In genomic region chr10:22927163-22927562, GRCh38 we compare ENCODE assay signal across 13 cellular contexts. TPM values are rescaled to one million over a fixed set of nuclear protein-coding genes. Genes with fewer than 3 reads are reported as not detected.
DNase-seq lines count a peak whose midpoint lies in the region; ATAC-seq and TF ChIP-seq lines count a peak whose summit lies in the region.
"Had no signal": no experiment of that assay in that cellular context is flagged by ENCODE, and none has a peak within 500 bp of the region (broad histone marks: within the 10 kb centered on the region; RNA-seq: fewer than 3 reads in every experiment).

No MANE protein-coding gene starts in this region.

- no peaks in the 10 kb centered on the region for H4K20me1 ChIP-seq in GM23338 (replicated peaks; ENCODE audit: insufficient read depth)

- H3K4me1 ChIP-seq in GM23338 (ENCODE audit: insufficient read depth) (peaks cover 17% of the 10 kb centered on the region), iPS-20b (ENCODE audit: insufficient read depth, low read length) (peaks cover 3% of the 10 kb centered on the region; the same call in 1 of the 2 replicates)
- H3K4me1 ChIP-seq: upper lobe of right lung had no signal

- H3K4me1 Mint-ChIP-seq in GM23338 (no peaks in the 10 kb centered on the region), WTC11 (peaks cover 3% of the 10 kb centered on the region; the same call in 1 of the 2 replicates), nephron progenitor cell (peaks cover 4% of the 10 kb centered on the region)
- no peaks in the 10 kb centered on the region for H3K4me1 Mint-ChIP-seq in activated T-helper 17 cell treated with anti-CD3 and anti-CD28 coated beads, Interleukin-2, amount 50 U/mL, for 72 hours
- H3K4me1 Mint-ChIP-seq in stimulated activated naive B cell treated with anti-CD40 and anti-IgM and Interleukin-4, amounts not matched to agents 10 μg/mL and 1 μg/mL and 100 μg/mL, for 72 hours, result peaks cover 2 to 6% of the 10 kb centered on the region in 2 donors

- TF ChIP-seq CTCF in GM23338 (conservative IDR thresholded peaks at IDR 0.05; ENCODE audit: low read depth in 2 of 2) (no peak), WTC11 (IDR thresholded peaks at IDR 0.05) (no peak), nephron progenitor cell (IDR thresholded peaks at IDR 0.05) (no peak)

- H3K27me3 Mint-ChIP-seq in GM23338 (ENCODE audit: insufficient read depth, low read depth, poor library complexity) (peaks cover 3% of the 10 kb centered on the region), WTC11 (ENCODE audit: low read depth) (peaks cover 15% of the 10 kb centered on the region), nephron progenitor cell (ENCODE audit: low read depth, poor library complexity) (peaks cover 15% of the 10 kb centered on the region)
- peaks cover 8% of the 10 kb centered on the region for H3K27me3 Mint-ChIP-seq in activated T-helper 17 cell treated with anti-CD3 and anti-CD28 coated beads, Interleukin-2, amount 50 U/mL, for 72 hours
- peaks cover 4 to 16% of the 10 kb centered on the region in 2 donors for H3K27me3 Mint-ChIP-seq in stimulated activated naive B cell treated with anti-CD40 and anti-IgM and Interleukin-4, amounts not matched to agents 10 μg/mL and 1 μg/mL and 100 μg/mL, for 72 hours

- no peaks in the 10 kb centered on the region for H3K9me2 ChIP-seq in GM23338 (ENCODE audit: insufficient read depth)

- CTCF ChIA-PET in WTC11 (lab: Charles Lee), result no interaction called here

- H3K9me3 ChIP-seq in iPS-20b (ENCODE audit: insufficient read depth, low read depth, low read length), result no peaks in the 10 kb centered on the region
- H3K9me3 ChIP-seq: upper lobe of right lung had no signal

- H3K9me3 Mint-ChIP-seq in GM23338 (no peaks in the 10 kb centered on the region), WTC11 (peaks cover 1% of the 10 kb centered on the region; the same call in 1 of the 2 replicates), nephron progenitor cell (peaks cover 6% of the 10 kb centered on the region)
- peaks cover 1% of the 10 kb centered on the region for H3K9me3 Mint-ChIP-seq in activated T-helper 17 cell treated with anti-CD3 and anti-CD28 coated beads, Interleukin-2, amount 50 U/mL, for 72 hours
- peaks cover 0 to 3% of the 10 kb centered on the region in 2 donors for H3K9me3 Mint-ChIP-seq in stimulated activated naive B cell treated with anti-CD40 and anti-IgM and Interleukin-4, amounts not matched to agents 10 μg/mL and 1 μg/mL and 100 μg/mL, for 72 hours
- H3K9me3 Mint-ChIP-seq: activated T-helper 1 cell treated with anti-CD3 and anti-CD28 coated beads, Interleukin-12 subunit alpha, Interleukin-12 subunit beta, Interleukin-2, Interleukin-4 antibody, amounts not matched to agents 30 ng/mL and 10 ng/mL and 1 ng/mL, durations not matched to agents 14 hours and 24 hours and 36 hours had no signal

- no peak overlapping the region for H3K27ac Mint-ChIP-seq in GM23338
- no peak overlapping the region for H3K27ac Mint-ChIP-seq in WTC11
- no peak overlapping the region for H3K27ac Mint-ChIP-seq in activated T-helper 17 cell treated with anti-CD3 and anti-CD28 coated beads, Interleukin-2, amount 50 U/mL, for 72 hours
- no peak overlapping the region for H3K27ac Mint-ChIP-seq in nephron progenitor cell
- no peak overlapping the region for H3K27ac Mint-ChIP-seq in stimulated activated naive B cell treated with anti-CD40 and anti-IgM and Interleukin-4, amounts not matched to agents 10 μg/mL and 1 μg/mL and 100 μg/mL, for 72 hours
- H3K27ac Mint-ChIP-seq: activated T-helper 1 cell treated with anti-CD3 and anti-CD28 coated beads, Interleukin-12 subunit alpha, Interleukin-12 subunit beta, Interleukin-2, Interleukin-4 antibody, amounts not matched to agents 30 ng/mL and 10 ng/mL and 1 ng/mL, durations not matched to agents 14 hours and 24 hours and 36 hours had no signal

- H2AFZ ChIP-seq in GM23338, result peak overlapping the region; percentile 98

- no peaks in the 10 kb centered on the region for H3F3A ChIP-seq in GM23338 (replicated peaks; ENCODE audit: low read depth)

- H3K9ac ChIP-seq in iPS-20b (ENCODE audit: low read depth, low read length), result peak overlapping the region; percentile 76; the same call in 1 of the 2 replicates

- peak overlapping the region; percentile 81 for H3K4me2 ChIP-seq in GM23338

- POLR2A ChIA-PET in WTC11 (lab: Charles Lee), result no interaction called here

- H3K36me3 Mint-ChIP-seq in GM23338 (ENCODE audit: low read depth), result no peaks in the 10 kb centered on the region
- no peaks in the 10 kb centered on the region for H3K36me3 Mint-ChIP-seq in WTC11
- H3K36me3 Mint-ChIP-seq in activated T-helper 17 cell treated with anti-CD3 and anti-CD28 coated beads, Interleukin-2, amount 50 U/mL, for 72 hours (ENCODE audit: low read depth), result no peaks in the 10 kb centered on the region
- H3K36me3 Mint-ChIP-seq in nephron progenitor cell (ENCODE audit: low read depth), result no peaks in the 10 kb centered on the region
- H3K36me3 Mint-ChIP-seq in stimulated activated naive B cell treated with anti-CD40 and anti-IgM and Interleukin-4, amounts not matched to agents 10 μg/mL and 1 μg/mL and 100 μg/mL, for 72 hours, result no peaks in the 10 kb centered on the region
- H3K36me3 Mint-ChIP-seq: naive B cell had no signal

- H3K36me3 ChIP-seq in GM23338 (ENCODE audit: insufficient read depth) (no peaks in the 10 kb centered on the region), iPS-20b (ENCODE audit: insufficient read depth, low read depth, low read length) (no peaks in the 10 kb centered on the region)
- H3K36me3 ChIP-seq: upper lobe of right lung had no signal

- H3K79me2 ChIP-seq in GM23338 (replicated peaks; ENCODE audit: insufficient read depth), result no peaks in the 10 kb centered on the region

- DNase-seq in GM23338 (ENCODE audit: low spot score), result no peak
- no peak for DNase-seq in WTC11 (ENCODE audit: low spot score)
- DNase-seq in skeletal muscle cell (ENCODE audit: low read depth), result no peak
- DNase-seq in nephron progenitor cell, result no peak
- DNase-seq in stimulated activated naive B cell treated with anti-CD40 and anti-IgM and Interleukin-4, amounts not matched to agents 10 μg/mL and 1 μg/mL and 100 μg/mL, for 72 hours, result no peak
- DNase-seq: NCI-H1694 had no signal

- ATAC-seq in GM23338, result no peak
- ATAC-seq in WTC11, result no peak
- no peak for ATAC-seq in HG03095 (IDR thresholded peaks at IDR 0.05; ENCODE audit: unreplicated experiment)
- ATAC-seq in activated T-helper 17 cell treated with anti-CD3 and anti-CD28 coated beads, Interleukin-2, amount 50 U/mL, for 72 hours (replicated peaks), result no peak
- no peak for ATAC-seq in stimulated activated naive B cell treated with anti-CD40 and anti-IgM and Interleukin-4, amounts not matched to agents 10 μg/mL and 1 μg/mL and 100 μg/mL, for 72 hours (replicated peaks)

- H3K4me3 Mint-ChIP-seq in GM23338 (no peak overlapping the region), WTC11 (no peak overlapping the region), nephron progenitor cell (no peak overlapping the region)
- H3K4me3 Mint-ChIP-seq in activated T-helper 17 cell treated with anti-CD3 and anti-CD28 coated beads, Interleukin-2, amount 50 U/mL, for 72 hours, result no peak overlapping the region
- no peak overlapping the region for H3K4me3 Mint-ChIP-seq in stimulated activated naive B cell treated with anti-CD40 and anti-IgM and Interleukin-4, amounts not matched to agents 10 μg/mL and 1 μg/mL and 100 μg/mL, for 72 hours
- H3K4me3 Mint-ChIP-seq: activated T-helper 1 cell treated with anti-CD3 and anti-CD28 coated beads, Interleukin-12 subunit alpha, Interleukin-12 subunit beta, Interleukin-2, Interleukin-4 antibody, amounts not matched to agents 30 ng/mL and 10 ng/mL and 1 ng/mL, durations not matched to agents 14 hours and 24 hours and 36 hours; naive B cell had no signal

- H3K27me3 ChIP-seq in GM23338 (ENCODE audit: insufficient read depth), result peaks cover 53% of the 10 kb centered on the region
- H3K27me3 ChIP-seq in iPS-20b (ENCODE audit: insufficient read depth, low read length), result peaks cover 31% of the 10 kb centered on the region

- H3K27ac ChIP-seq in GM23338 (ENCODE audit: low read depth) (no peak overlapping the region), iPS-20b (ENCODE audit: low read length) (no peak overlapping the region)
- H3K27ac ChIP-seq: SK-N-MC, upper lobe of right lung had no signal

- H3K4me3 ChIP-seq in GM23338 (peak overlapping the region; percentile 62), iPS-20b (ENCODE audit: low read length) (peak overlapping the region; percentile 79), skeletal muscle cell (ENCODE audit: low read depth, low read length) (peak overlapping the region; percentile 50)
- H3K4me3 ChIP-seq: SK-N-MC had no signal

TF ChIP-seq in WTC11, 78 proteins besides CTCF, POLR2A, EP300 and RAD21:
- TF ChIP-seq ZNF317 (CRISPR knock-in tag; IDR thresholded peaks at IDR 0.05; ENCODE audit: borderline replicate concordance, low read depth), result peak; percentile 77
- TF ChIP-seq, protein P1, sequence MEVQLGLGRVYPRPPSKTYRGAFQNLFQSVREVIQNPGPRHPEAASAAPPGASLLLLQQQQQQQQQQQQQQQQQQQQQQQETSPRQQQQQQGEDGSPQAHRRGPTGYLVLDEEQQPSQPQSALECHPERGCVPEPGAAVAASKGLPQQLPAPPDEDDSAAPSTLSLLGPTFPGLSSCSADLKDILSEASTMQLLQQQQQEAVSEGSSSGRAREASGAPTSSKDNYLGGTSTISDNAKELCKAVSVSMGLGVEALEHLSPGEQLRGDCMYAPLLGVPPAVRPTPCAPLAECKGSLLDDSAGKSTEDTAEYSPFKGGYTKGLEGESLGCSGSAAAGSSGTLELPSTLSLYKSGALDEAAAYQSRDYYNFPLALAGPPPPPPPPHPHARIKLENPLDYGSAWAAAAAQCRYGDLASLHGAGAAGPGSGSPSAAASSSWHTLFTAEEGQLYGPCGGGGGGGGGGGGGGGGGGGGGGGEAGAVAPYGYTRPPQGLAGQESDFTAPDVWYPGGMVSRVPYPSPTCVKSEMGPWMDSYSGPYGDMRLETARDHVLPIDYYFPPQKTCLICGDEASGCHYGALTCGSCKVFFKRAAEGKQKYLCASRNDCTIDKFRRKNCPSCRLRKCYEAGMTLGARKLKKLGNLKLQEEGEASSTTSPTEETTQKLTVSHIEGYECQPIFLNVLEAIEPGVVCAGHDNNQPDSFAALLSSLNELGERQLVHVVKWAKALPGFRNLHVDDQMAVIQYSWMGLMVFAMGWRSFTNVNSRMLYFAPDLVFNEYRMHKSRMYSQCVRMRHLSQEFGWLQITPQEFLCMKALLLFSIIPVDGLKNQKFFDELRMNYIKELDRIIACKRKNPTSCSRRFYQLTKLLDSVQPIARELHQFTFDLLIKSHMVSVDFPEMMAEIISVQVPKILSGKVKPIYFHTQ (CRISPR knock-in tag; IDR thresholded peaks at IDR 0.05), result no peak

RNA-seq across cellular contexts. Expression of gene ARMC3, which starts 0.7 kb away (rescaled TPM):
- total RNA-seq in GM23338 (2014; rRNA removed; shearing (Covaris generic)), result 0.16 and 0.24 TPM in 2 replicates
- 0.17 TPM in 1 of 2 replicates, not detected in the other for polyA plus RNA-seq in GM23338 (2016; fragmentation: Nextera tagmentation; extraction: Ambion mirVana)
- total RNA-seq in WTC11 (2021), result 0.09 to 0.32 TPM (median 0.28 TPM) in 3 replicates
- not detected for total RNA-seq in activated T-helper 17 cell treated with anti-CD3 and anti-CD28 coated beads, Interleukin-2, amount 50 U/mL, for 72 hours
- total RNA-seq: activated T-helper 1 cell treated with anti-CD3 and anti-CD28 coated beads, Interleukin-12 subunit alpha, Interleukin-12 subunit beta, Interleukin-2, Interleukin-4 antibody, amounts not matched to agents 30 ng/mL and 10 ng/mL and 1 ng/mL, durations not matched to agents 14 hours and 24 hours and 36 hours; upper lobe of right lung had no signal
